8 cellular contexts compared by ENCODE assay signal in the genomic region with DNA sequence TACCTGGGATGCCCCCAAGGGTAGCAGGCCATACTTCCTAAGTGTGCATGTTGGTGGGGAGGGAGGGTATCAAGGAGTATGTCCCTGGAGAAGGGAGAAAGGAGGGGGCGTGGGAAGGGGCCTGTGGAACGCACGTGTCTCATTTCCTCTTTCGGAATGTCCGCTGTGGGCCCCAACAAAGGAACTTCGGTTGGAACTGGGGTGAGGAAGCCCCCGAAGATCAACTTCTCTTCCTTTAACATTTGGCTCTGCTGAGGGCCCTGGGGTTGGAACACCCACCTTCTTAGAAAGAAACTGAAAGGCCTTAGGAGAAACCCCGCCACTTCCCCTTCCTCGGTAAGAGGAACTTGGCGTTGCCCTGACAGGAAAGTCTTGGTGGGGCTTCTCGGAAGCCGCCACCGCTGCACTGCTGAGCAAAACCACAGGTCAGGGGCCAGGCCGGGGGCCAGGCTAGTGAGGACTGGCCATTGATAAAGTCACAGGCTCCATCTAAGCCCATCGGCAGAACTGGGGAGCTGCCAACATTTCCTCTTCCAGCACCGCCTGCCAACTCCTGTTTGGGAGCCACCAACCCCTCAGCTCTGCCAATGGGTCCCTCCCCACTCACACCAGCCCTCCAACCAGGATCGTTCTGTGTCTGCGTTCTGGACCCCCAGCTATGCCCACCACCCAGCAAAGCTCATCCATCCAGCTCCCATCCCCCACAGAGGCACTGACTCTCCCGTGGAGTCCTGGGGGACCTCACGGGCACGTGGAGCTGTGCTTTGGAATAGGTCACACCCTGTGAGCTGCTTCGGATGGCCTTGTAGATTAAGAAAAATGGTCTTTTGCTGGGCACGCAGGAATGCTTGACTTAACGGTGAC. TPM values are rescaled to one million over a fixed set of nuclear protein-coding genes. Genes with fewer than 3 reads are reported as not detected.
DNase-seq lines count a peak whose midpoint lies in the region; ATAC-seq, FAIRE-seq and TF ChIP-seq lines count a peak whose summit lies in the region.

No MANE protein-coding gene starts in this region.

- CTCF ChIA-PET in HepG2 (lab: Yijun Ruan, JAX; ENCODE audit: low intra/inter-chr PET ratio, low total read pairs) = interaction anchor here (1.5 to 3.1 kb wide), 4 partner anchors 10 to 160 kb away, joined by 3 to 72 read pairs (median 18); no protein-coding TSS in a partner anchor

- peak overlapping the region; percentile 77 for H3K4me2 ChIP-seq in HepG2 (ENCODE audit: low read depth, low read length)

- H3K4me1 ChIP-seq in HepG2 (ENCODE audit: insufficient read depth, low read length) = peaks cover 66% of the 10 kb centered on the region

- H2AFZ ChIP-seq in HepG2 (ENCODE audit: low read length) = no peak overlapping the region

- no peak for TF ChIP-seq EP300 in HepG2 (IDR thresholded peaks at IDR 0.05; ENCODE audit: low read depth in 2 of 2, low read length in 2 of 2)
- TF ChIP-seq EP300 in HepG2 (CRISPR knock-in tag; IDR thresholded peaks at IDR 0.05; ENCODE audit: borderline replicate concordance) = no peak

- H3K27me3 ChIP-seq in HepG2 (ENCODE audit: control insufficient read depth in 1 of 2, insufficient read depth in 2 of 2, low read length in 2 of 2) = peaks cover 2 to 17% of the 10 kb centered on the region in 2 experiments; a peak in 4 of 5 replicates

- FAIRE-seq in HepG2 (lab: Jason Lieb, UNC) = no peak

- peak overlapping the region; percentile 99 for H3K27ac Mint-ChIP-seq in activated T-helper 1 cell treated with anti-CD3 and anti-CD28 coated beads, Interleukin-12 subunit alpha, Interleukin-12 subunit beta, Interleukin-2, Interleukin-4 antibody, amounts not matched to agents 30 ng/mL and 10 ng/mL and 1 ng/mL, durations not matched to agents 14 hours and 24 hours and 36 hours

- no peaks in the 10 kb centered on the region for H3K27me3 Mint-ChIP-seq in activated T-helper 1 cell treated with anti-CD3 and anti-CD28 coated beads, Interleukin-12 subunit alpha, Interleukin-12 subunit beta, Interleukin-2, Interleukin-4 antibody, amounts not matched to agents 30 ng/mL and 10 ng/mL and 1 ng/mL, durations not matched to agents 14 hours and 24 hours and 36 hours (ENCODE audit: insufficient read depth)

- no peak for TF ChIP-seq RAD21 in HepG2 (CRISPR knock-in tag; IDR thresholded peaks at IDR 0.05)

- peak overlapping the region in 1 of 3 experiments; percentile 64; a peak in 1 of 6 replicates for H3K4me3 ChIP-seq in HepG2 (replicated peaks in 1 of 3; ENCODE audit: insufficient read depth in 1 of 3, low read depth in 2 of 3, low read length in 3 of 3)

- H3K36me3 Mint-ChIP-seq in activated T-helper 1 cell treated with anti-CD3 and anti-CD28 coated beads, Interleukin-12 subunit alpha, Interleukin-12 subunit beta, Interleukin-2, Interleukin-4 antibody, amounts not matched to agents 30 ng/mL and 10 ng/mL and 1 ng/mL, durations not matched to agents 14 hours and 24 hours and 36 hours (ENCODE audit: low read depth) = peaks cover 7% of the 10 kb centered on the region

- no peaks in the 10 kb centered on the region for H3K36me3 ChIP-seq in HepG2 (replicated peaks in 1 of 2; ENCODE audit: control insufficient read depth in 1 of 2, insufficient read depth in 2 of 2, low read length in 2 of 2)

- H3K9me3 Mint-ChIP-seq in activated T-helper 1 cell treated with anti-CD3 and anti-CD28 coated beads, Interleukin-12 subunit alpha, Interleukin-12 subunit beta, Interleukin-2, Interleukin-4 antibody, amounts not matched to agents 30 ng/mL and 10 ng/mL and 1 ng/mL, durations not matched to agents 14 hours and 24 hours and 36 hours = no peaks in the 10 kb centered on the region

- WGBS in HepG2 (ENCODE audit: low lambda C conversion rate) = 42% methylated on average over 20 of the region's 24 CpGs

- BruUV-seq in HepG2 (replicated peaks; lab: Mats Ljungman, UMichigan) = no TSS peak

- peak; percentile 48 for ATAC-seq in GM18907 (IDR thresholded peaks at IDR 0.05; ENCODE audit: unreplicated experiment)
- peak; percentile 16 for ATAC-seq in HepG2

- no peaks in the 10 kb centered on the region for H3K9me3 ChIP-seq in HepG2 (ENCODE audit: low read length)

- peaks cover 82% of the 10 kb centered on the region for H3K4me1 Mint-ChIP-seq in activated T-helper 1 cell treated with anti-CD3 and anti-CD28 coated beads, Interleukin-12 subunit alpha, Interleukin-12 subunit beta, Interleukin-2, Interleukin-4 antibody, amounts not matched to agents 30 ng/mL and 10 ng/mL and 1 ng/mL, durations not matched to agents 14 hours and 24 hours and 36 hours (ENCODE audit: low read depth)

- H3K4me3 Mint-ChIP-seq in activated T-helper 1 cell treated with anti-CD3 and anti-CD28 coated beads, Interleukin-12 subunit alpha, Interleukin-12 subunit beta, Interleukin-2, Interleukin-4 antibody, amounts not matched to agents 30 ng/mL and 10 ng/mL and 1 ng/mL, durations not matched to agents 14 hours and 24 hours and 36 hours = peak overlapping the region; percentile 92

- POLR2A ChIA-PET in HepG2 (lab: Yijun Ruan, JAX) = interaction anchor here (0.9 to 4.1 kb wide), 14 partner anchors 9 to 159 kb away, joined by 3 to 73 read pairs (median 8); a partner anchor contains a TSS

- DNase-seq in NOMO-1 treated with dmso at 0.1 percent for 144 hours (lab: John Stamatoyannopoulos, UW; ENCODE audit: unreplicated experiment) (peak; percentile 95), HepG2 (ENCODE audit: low spot score) (no peak), NCI-H2081 treated with DMSO at 0.1 percent for 48 hours (lab: John Stamatoyannopoulos, UW) (no peak), A172 (ENCODE audit: low spot score) (no peak), NCI-H2107 (lab: John Stamatoyannopoulos, UW) (no peak)
- DNase-seq in activated T-helper 1 cell treated with anti-CD3 and anti-CD28 coated beads, Interleukin-12 subunit alpha, Interleukin-12 subunit beta, Interleukin-2, Interleukin-4 antibody, amounts not matched to agents 30 ng/mL and 10 ng/mL and 1 ng/mL, durations not matched to agents 14 hours and 24 hours and 36 hours (ENCODE audit: low spot score) = peak; percentile 77
- peak; percentile 54 to 64 for DNase-seq in stimulated activated CD8-positive, alpha-beta memory T cell treated with anti-CD3 and anti-CD28 coated beads, Interleukin-7, amount 100 ng/mL, for 4 hours (ENCODE audit: low read depth in 2 of 2)

- H4K20me1 ChIP-seq in HepG2 (ENCODE audit: insufficient read depth, low read length) = no peaks in the 10 kb centered on the region

- no peak overlapping the region for H3K9ac ChIP-seq in HepG2 (ENCODE audit: insufficient read depth, low read depth, low read length)

- TF ChIP-seq CTCF in HepG2 (CRISPR knock-in tag; IDR thresholded peaks at IDR 0.05) = no peak; the same call in 1 of the 2 replicates

- intact Hi-C loops in activated T-helper 1 cell treated with anti-CD3 and anti-CD28 coated beads, Interleukin-12 subunit alpha, Interleukin-12 subunit beta, Interleukin-2, Interleukin-4 antibody, amounts not matched to agents 30 ng/mL and 10 ng/mL and 1 ng/mL, durations not matched to agents 14 hours and 24 hours and 36 hours (cut with micrococcal nuclease) = loop anchor here (1.0 to 2.0 kb wide), 2 partner anchors 63 to 190 kb away; a partner anchor contains a TSS
- intact Hi-C loops in HepG2 (cut with micrococcal nuclease; ENCODE audit: unreplicated experiment) = loop anchor here (2.0 to 5.0 kb wide), 2 partner anchors 21 to 33 kb away; no protein-coding TSS in a partner anchor

- TF ChIP-seq POLR2A in HepG2 (IDR thresholded peaks at IDR 0.05; ENCODE audit: insufficient read depth in 1 of 2, low read depth in 2 of 2, low read length in 2 of 2) = no peak

- H3K79me2 ChIP-seq in HepG2 (ENCODE audit: insufficient read depth, low read length) = no peaks in the 10 kb centered on the region

- H3K27ac ChIP-seq in HepG2 (ENCODE audit: extremely low read length, insufficient read depth, low read length) = no peak overlapping the region

- in situ Hi-C loops in HepG2 (cut with HindIII; ENCODE audit: extremely low pct_ligation_motif_present, low pct_unique_long_range_greater_than_20kb) = loop anchor here (5.0 kb wide), 3 partner anchors 52 to 157 kb away; a partner anchor contains a TSS

TF ChIP-seq in HepG2, 621 proteins besides CTCF, POLR2A, EP300 and RAD21 (continues in another document):
- no peak for TF ChIP-seq TEAD3 (CRISPR knock-in tag; optimal IDR thresholded peaks at IDR 0.05; ENCODE audit: borderline replicate concordance)

RNA-seq across cellular contexts. Expression of a gene that starts 44.8 kb away (rescaled TPM):
- total RNA-seq in activated T-helper 1 cell treated with anti-CD3 and anti-CD28 coated beads, Interleukin-12 subunit alpha, Interleukin-12 subunit beta, Interleukin-2, Interleukin-4 antibody, amounts not matched to agents 30 ng/mL and 10 ng/mL and 1 ng/mL, durations not matched to agents 14 hours and 24 hours and 36 hours = 0.65 and 1.5 TPM in 2 replicates
- total RNA-seq in HepG2 (2016; rRNA removed; fragmentation: Illumina TruSeq; extraction: Trizol) = not detected in 2 replicates
- total RNA-seq in HepG2 (2016; cell fraction: cytosol; rRNA removed; fragmentation: Illumina TruSeq; extraction: Trizol; ENCODE audit: low read depth) = not detected in 2 replicates
- total RNA-seq in HepG2 (2016; cell fraction: insoluble cytoplasmic fraction; rRNA removed; fragmentation: Illumina TruSeq; extraction: Trizol) = not detected in 2 replicates
- not detected in 2 replicates for total RNA-seq in HepG2 (2016; cell fraction: membrane; rRNA removed; fragmentation: Illumina TruSeq; extraction: Trizol)
- not detected in 2 replicates for total RNA-seq in HepG2 (2016; cell fraction: nucleus; rRNA removed; fragmentation: Illumina TruSeq; extraction: Trizol)
- 0.03 TPM in 1 of 2 replicates, not detected in the other for polyA plus RNA-seq in HepG2 (2011; rRNA removed)
- polyA plus RNA-seq in HepG2 (2011; cell fraction: cytosol; rRNA removed) = not detected in 2 replicates
- 0.13 and 0.17 TPM in 2 replicates for polyA plus RNA-seq in HepG2 (2011; cell fraction: nucleus; rRNA removed)
- polyA plus RNA-seq in HepG2 (2012) = not detected in 2 replicates
- not detected in 2 replicates for polyA plus RNA-seq in HepG2 (2016; cell fraction: cytosol; fragmentation: Illumina TruSeq; extraction: Trizol; ENCODE audit: low read depth)
- not detected in 2 replicates for polyA plus RNA-seq in HepG2 (2016; cell fraction: insoluble cytoplasmic fraction; fragmentation: Illumina TruSeq; extraction: Trizol; ENCODE audit: low read depth)
- not detected in 2 replicates for polyA plus RNA-seq in HepG2 (2016; cell fraction: membrane; fragmentation: Illumina TruSeq; extraction: Trizol; ENCODE audit: low read depth)
- not detected in 2 replicates for polyA plus RNA-seq in HepG2 (2016; cell fraction: nucleus; fragmentation: Illumina TruSeq; extraction: Trizol; ENCODE audit: insufficient read depth, low read depth)
- polyA minus RNA-seq in HepG2 (2011; rRNA and poly(A)+ RNA removed; ENCODE audit: low replicate concordance) = not detected in 2 replicates
- not detected in 2 replicates for polyA minus RNA-seq in HepG2 (2011; cell fraction: cytosol; rRNA and poly(A)+ RNA removed)
- polyA minus RNA-seq in HepG2 (2011; cell fraction: nucleus; rRNA and poly(A)+ RNA removed) = 0.25 TPM in 1 of 2 replicates, not detected in the other
- not detected in 2 replicates for total RNA-seq in A172 (2014; rRNA removed; shearing (Covaris generic))

Comparison
In these comparisons a context has a peak if more than half of its experiments do, and no peak if none do; other contexts are left out.
1. DNase-seq: peak in NOMO-1 treated with dmso at 0.1 percent for 144 hours (single experiment), activated T-helper 1 cell treated with anti-CD3 and anti-CD28 coated beads, Interleukin-12 subunit alpha, Interleukin-12 subunit beta, Interleukin-2, Interleukin-4 antibody, amounts not matched to agents 30 ng/mL and 10 ng/mL and 1 ng/mL, durations not matched to agents 14 hours and 24 hours and 36 hours (single experiment) and stimulated activated CD8-positive, alpha-beta memory T cell treated with anti-CD3 and anti-CD28 coated beads, Interleukin-7, amount 100 ng/mL, for 4 hours (2 of 2); none in HepG2 (single experiment), NCI-H2081 treated with DMSO at 0.1 percent for 48 hours (single experiment), A172 (single experiment) and NCI-H2107 (single experiment).